ENCODE assay signal across 1 cellular context in the genomic region with DNA sequence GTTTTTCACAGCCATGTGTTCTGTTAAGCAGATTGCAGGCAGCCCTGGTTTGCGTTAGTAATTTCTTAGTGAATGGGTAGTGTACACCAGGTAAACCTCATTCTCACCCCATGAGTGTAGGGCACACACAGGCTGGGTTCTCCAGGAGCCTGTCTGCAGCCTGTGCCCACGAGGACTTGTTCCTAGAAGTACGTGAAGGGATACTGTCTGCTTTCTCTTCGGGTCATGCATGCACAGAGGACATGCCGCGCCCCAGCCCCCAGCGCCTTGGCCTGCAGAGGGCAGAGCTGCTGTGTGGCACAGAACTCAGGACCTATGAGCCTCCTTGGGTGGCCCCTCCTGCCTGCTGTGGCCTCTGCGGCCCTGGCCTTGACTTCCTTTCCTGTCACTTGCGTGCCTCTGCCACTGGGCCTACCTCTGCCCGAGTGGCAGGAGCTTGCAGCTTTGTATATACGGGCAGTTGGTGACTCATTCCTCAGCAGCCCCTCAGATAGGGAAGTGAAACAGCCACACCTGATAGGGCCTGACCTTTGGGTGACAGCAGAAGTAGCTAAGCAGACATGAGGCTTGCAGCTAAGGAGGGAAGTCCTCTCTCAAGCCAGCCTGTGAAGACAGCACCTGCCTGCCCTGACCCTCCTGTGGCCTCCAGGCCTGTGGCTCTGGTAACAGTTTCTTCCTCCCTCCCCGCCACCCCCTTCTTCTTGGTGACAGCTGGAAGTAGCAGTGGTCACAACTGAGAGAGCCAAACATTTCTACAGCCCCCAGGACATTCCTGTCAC.
TF ChIP-seq lines count a peak whose summit lies in the region.

No MANE protein-coding gene starts in this region.

TF ChIP-seq in HepG2, 621 proteins besides CTCF, POLR2A, EP300 and RAD21 (continued from another document and continues in another):
- TF ChIP-seq, protein P1, sequence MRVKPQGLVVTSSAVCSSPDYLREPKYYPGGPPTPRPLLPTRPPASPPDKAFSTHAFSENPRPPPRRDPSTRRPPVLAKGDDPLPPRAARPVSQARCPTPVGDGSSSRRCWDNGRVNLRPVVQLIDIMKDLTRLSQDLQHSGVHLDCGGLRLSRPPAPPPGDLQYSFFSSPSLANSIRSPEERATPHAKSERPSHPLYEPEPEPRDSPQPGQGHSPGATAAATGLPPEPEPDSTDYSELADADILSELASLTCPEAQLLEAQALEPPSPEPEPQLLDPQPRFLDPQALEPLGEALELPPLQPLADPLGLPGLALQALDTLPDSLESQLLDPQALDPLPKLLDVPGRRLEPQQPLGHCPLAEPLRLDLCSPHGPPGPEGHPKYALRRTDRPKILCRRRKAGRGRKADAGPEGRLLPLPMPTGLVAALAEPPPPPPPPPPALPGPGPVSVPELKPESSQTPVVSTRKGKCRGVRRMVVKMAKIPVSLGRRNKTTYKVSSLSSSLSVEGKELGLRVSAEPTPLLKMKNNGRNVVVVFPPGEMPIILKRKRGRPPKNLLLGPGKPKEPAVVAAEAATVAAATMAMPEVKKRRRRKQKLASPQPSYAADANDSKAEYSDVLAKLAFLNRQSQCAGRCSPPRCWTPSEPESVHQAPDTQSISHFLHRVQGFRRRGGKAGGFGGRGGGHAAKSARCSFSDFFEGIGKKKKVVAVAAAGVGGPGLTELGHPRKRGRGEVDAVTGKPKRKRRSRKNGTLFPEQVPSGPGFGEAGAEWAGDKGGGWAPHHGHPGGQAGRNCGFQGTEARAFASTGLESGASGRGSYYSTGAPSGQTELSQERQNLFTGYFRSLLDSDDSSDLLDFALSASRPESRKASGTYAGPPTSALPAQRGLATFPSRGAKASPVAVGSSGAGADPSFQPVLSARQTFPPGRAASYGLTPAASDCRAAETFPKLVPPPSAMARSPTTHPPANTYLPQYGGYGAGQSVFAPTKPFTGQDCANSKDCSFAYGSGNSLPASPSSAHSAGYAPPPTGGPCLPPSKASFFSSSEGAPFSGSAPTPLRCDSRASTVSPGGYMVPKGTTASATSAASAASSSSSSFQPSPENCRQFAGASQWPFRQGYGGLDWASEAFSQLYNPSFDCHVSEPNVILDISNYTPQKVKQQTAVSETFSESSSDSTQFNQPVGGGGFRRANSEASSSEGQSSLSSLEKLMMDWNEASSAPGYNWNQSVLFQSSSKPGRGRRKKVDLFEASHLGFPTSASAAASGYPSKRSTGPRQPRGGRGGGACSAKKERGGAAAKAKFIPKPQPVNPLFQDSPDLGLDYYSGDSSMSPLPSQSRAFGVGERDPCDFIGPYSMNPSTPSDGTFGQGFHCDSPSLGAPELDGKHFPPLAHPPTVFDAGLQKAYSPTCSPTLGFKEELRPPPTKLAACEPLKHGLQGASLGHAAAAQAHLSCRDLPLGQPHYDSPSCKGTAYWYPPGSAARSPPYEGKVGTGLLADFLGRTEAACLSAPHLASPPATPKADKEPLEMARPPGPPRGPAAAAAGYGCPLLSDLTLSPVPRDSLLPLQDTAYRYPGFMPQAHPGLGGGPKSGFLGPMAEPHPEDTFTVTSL (CRISPR knock-in tag; IDR thresholded peaks at IDR 0.05; ENCODE audit: borderline replicate concordance), result peak; percentile 61; the same call in 1 of the 2 replicates
- no peak for TF ChIP-seq SMARCC2 (IDR thresholded peaks at IDR 0.05)
- TF ChIP-seq AGO2 (optimal IDR thresholded peaks at IDR 0.05; ENCODE audit: low read depth, low read length), result no peak
- TF ChIP-seq, protein P2, sequence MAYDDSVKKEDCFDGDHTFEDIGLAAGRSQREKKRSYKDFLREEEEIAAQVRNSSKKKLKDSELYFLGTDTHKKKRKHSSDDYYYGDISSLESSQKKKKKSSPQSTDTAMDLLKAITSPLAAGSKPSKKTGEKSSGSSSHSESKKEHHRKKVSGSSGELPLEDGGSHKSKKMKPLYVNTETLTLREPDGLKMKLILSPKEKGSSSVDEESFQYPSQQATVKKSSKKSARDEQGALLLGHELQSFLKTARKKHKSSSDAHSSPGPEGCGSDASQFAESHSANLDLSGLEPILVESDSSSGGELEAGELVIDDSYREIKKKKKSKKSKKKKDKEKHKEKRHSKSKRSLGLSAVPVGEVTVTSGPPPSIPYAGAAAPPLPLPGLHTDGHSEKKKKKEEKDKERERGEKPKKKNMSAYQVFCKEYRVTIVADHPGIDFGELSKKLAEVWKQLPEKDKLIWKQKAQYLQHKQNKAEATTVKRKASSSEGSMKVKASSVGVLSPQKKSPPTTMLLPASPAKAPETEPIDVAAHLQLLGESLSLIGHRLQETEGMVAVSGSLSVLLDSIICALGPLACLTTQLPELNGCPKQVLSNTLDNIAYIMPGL (CRISPR knock-in tag; IDR thresholded peaks at IDR 0.05; ENCODE audit: borderline replicate concordance in 1 of 2, low read depth in 1 of 2), result peak; percentile 78 to 88; a peak in 2 of 4 replicates
- no peak for TF ChIP-seq ZNF776 (CRISPR knock-in tag; IDR thresholded peaks at IDR 0.05)
- no peak for TF ChIP-seq ATRX (CRISPR knock-in tag; IDR thresholded peaks at IDR 0.05; ENCODE audit: borderline replicate concordance)
- no peak; the same call in none of the 2 replicates for TF ChIP-seq MXD4 (CRISPR knock-in tag; IDR thresholded peaks at IDR 0.05)
- peak; percentile 96 for TF ChIP-seq RXRA (CRISPR knock-in tag; IDR thresholded peaks at IDR 0.05)
- no peak for TF ChIP-seq SSRP1 (CRISPR knock-in tag; IDR thresholded peaks at IDR 0.05)
- TF ChIP-seq, protein P3, sequence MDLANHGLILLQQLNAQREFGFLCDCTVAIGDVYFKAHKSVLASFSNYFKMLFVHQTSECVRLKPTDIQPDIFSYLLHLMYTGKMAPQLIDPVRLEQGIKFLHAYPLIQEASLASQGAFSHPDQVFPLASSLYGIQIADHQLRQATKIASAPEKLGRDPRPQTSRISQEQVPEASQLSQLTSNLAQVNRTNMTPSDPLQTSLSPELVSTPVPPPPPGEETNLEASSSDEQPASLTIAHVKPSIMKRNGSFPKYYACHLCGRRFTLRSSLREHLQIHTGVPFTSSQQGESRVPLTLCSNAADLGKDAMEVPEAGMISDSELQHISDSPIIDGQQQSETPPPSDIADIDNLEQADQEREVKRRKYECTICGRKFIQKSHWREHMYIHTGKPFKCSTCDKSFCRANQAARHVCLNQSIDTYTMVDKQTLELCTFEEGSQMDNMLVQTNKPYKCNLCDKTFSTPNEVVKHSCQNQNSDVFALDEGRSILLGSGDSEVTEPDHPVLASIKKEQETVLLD (CRISPR knock-in tag; IDR thresholded peaks at IDR 0.05; ENCODE audit: low read depth), result no peak
- no peak for TF ChIP-seq ZNF569 (CRISPR knock-in tag; IDR thresholded peaks at IDR 0.05; ENCODE audit: borderline replicate concordance)
- TF ChIP-seq NCOA2 (CRISPR knock-in tag; IDR thresholded peaks at IDR 0.05), result peak; percentile 82
- TF ChIP-seq ZNF558 (CRISPR knock-in tag; IDR thresholded peaks at IDR 0.05; ENCODE audit: borderline replicate concordance), result no peak; the same call in 1 of the 2 replicates
- TF ChIP-seq GATAD2A (CRISPR knock-in tag; IDR thresholded peaks at IDR 0.05), result peak; percentile 98
- peak; percentile 89 for TF ChIP-seq ZNF331 (CRISPR knock-in tag; IDR thresholded peaks at IDR 0.05)
- no peak for TF ChIP-seq SUZ12 (IDR thresholded peaks at IDR 0.05; ENCODE audit: low read depth, low read length)
- TF ChIP-seq ZNF251 (CRISPR knock-in tag; IDR thresholded peaks at IDR 0.05), result no peak
- TF ChIP-seq HNRNPL (IDR thresholded peaks at IDR 0.05; ENCODE audit: low read depth, low read length), result peak; percentile 98
- no peak for TF ChIP-seq PAWR (CRISPR knock-in tag; IDR thresholded peaks at IDR 0.05; ENCODE audit: borderline replicate concordance)
- TF ChIP-seq REPIN1 (CRISPR knock-in tag; IDR thresholded peaks at IDR 0.05; ENCODE audit: borderline replicate concordance, low read depth), result peak; percentile 92
- TF ChIP-seq, protein P4, sequence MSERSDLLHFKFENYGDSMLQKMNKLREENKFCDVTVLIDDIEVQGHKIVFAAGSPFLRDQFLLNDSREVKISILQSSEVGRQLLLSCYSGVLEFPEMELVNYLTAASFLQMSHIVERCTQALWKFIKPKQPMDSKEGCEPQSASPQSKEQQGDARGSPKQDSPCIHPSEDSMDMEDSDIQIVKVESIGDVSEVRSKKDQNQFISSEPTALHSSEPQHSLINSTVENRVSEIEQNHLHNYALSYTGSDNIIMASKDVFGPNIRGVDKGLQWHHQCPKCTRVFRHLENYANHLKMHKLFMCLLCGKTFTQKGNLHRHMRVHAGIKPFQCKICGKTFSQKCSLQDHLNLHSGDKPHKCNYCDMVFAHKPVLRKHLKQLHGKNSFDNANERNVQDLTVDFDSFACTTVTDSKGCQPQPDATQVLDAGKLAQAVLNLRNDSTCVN (CRISPR knock-in tag; IDR thresholded peaks at IDR 0.05; ENCODE audit: borderline replicate concordance), result no peak
- TF ChIP-seq, protein P5, sequence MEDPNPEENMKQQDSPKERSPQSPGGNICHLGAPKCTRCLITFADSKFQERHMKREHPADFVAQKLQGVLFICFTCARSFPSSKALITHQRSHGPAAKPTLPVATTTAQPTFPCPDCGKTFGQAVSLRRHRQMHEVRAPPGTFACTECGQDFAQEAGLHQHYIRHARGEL (CRISPR knock-in tag; IDR thresholded peaks at IDR 0.05), result no peak
- TF ChIP-seq TEAD2 (CRISPR knock-in tag; IDR thresholded peaks at IDR 0.05), result no peak
- TF ChIP-seq, protein P6, sequence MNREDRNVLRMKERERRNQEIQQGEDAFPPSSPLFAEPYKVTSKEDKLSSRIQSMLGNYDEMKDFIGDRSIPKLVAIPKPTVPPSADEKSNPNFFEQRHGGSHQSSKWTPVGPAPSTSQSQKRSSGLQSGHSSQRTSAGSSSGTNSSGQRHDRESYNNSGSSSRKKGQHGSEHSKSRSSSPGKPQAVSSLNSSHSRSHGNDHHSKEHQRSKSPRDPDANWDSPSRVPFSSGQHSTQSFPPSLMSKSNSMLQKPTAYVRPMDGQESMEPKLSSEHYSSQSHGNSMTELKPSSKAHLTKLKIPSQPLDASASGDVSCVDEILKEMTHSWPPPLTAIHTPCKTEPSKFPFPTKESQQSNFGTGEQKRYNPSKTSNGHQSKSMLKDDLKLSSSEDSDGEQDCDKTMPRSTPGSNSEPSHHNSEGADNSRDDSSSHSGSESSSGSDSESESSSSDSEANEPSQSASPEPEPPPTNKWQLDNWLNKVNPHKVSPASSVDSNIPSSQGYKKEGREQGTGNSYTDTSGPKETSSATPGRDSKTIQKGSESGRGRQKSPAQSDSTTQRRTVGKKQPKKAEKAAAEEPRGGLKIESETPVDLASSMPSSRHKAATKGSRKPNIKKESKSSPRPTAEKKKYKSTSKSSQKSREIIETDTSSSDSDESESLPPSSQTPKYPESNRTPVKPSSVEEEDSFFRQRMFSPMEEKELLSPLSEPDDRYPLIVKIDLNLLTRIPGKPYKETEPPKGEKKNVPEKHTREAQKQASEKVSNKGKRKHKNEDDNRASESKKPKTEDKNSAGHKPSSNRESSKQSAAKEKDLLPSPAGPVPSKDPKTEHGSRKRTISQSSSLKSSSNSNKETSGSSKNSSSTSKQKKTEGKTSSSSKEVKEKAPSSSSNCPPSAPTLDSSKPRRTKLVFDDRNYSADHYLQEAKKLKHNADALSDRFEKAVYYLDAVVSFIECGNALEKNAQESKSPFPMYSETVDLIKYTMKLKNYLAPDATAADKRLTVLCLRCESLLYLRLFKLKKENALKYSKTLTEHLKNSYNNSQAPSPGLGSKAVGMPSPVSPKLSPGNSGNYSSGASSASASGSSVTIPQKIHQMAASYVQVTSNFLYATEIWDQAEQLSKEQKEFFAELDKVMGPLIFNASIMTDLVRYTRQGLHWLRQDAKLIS (CRISPR knock-in tag; IDR thresholded peaks at IDR 0.05), result no peak
- TF ChIP-seq, protein P7, sequence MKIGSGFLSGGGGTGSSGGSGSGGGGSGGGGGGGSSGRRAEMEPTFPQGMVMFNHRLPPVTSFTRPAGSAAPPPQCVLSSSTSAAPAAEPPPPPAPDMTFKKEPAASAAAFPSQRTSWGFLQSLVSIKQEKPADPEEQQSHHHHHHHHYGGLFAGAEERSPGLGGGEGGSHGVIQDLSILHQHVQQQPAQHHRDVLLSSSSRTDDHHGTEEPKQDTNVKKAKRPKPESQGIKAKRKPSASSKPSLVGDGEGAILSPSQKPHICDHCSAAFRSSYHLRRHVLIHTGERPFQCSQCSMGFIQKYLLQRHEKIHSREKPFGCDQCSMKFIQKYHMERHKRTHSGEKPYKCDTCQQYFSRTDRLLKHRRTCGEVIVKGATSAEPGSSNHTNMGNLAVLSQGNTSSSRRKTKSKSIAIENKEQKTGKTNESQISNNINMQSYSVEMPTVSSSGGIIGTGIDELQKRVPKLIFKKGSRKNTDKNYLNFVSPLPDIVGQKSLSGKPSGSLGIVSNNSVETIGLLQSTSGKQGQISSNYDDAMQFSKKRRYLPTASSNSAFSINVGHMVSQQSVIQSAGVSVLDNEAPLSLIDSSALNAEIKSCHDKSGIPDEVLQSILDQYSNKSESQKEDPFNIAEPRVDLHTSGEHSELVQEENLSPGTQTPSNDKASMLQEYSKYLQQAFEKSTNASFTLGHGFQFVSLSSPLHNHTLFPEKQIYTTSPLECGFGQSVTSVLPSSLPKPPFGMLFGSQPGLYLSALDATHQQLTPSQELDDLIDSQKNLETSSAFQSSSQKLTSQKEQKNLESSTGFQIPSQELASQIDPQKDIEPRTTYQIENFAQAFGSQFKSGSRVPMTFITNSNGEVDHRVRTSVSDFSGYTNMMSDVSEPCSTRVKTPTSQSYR (CRISPR knock-in tag; IDR thresholded peaks at IDR 0.05; ENCODE audit: borderline replicate concordance), result peak; percentile 11; the same call in 1 of the 2 replicates
- TF ChIP-seq TOPORS (CRISPR knock-in tag; IDR thresholded peaks at IDR 0.05), result 0 out of 2 replicates have a peak, but pooled peaks have one; percentile 65
- peak; percentile 90 for TF ChIP-seq ZMAT3 (CRISPR knock-in tag; conservative IDR thresholded peaks at IDR 0.05)
- TF ChIP-seq ZNF256 (CRISPR knock-in tag; conservative IDR thresholded peaks at IDR 0.05), result no peak
- no peak for TF ChIP-seq ZBTB1 (CRISPR knock-in tag; IDR thresholded peaks at IDR 0.05; ENCODE audit: borderline replicate concordance)
- TF ChIP-seq, protein P8, sequence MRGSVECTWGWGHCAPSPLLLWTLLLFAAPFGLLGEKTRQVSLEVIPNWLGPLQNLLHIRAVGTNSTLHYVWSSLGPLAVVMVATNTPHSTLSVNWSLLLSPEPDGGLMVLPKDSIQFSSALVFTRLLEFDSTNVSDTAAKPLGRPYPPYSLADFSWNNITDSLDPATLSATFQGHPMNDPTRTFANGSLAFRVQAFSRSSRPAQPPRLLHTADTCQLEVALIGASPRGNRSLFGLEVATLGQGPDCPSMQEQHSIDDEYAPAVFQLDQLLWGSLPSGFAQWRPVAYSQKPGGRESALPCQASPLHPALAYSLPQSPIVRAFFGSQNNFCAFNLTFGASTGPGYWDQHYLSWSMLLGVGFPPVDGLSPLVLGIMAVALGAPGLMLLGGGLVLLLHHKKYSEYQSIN (CRISPR knock-in tag; IDR thresholded peaks at IDR 0.05; ENCODE audit: borderline replicate concordance), result no peak
- no peak for TF ChIP-seq TP53 (CRISPR knock-in tag; conservative IDR thresholded peaks at IDR 0.05)
- TF ChIP-seq ZNF709 (CRISPR knock-in tag; IDR thresholded peaks at IDR 0.05), result no peak; the same call in 1 of the 2 replicates
- peak; percentile 81 for TF ChIP-seq FOXA3 (CRISPR knock-in tag; IDR thresholded peaks at IDR 0.05)
- TF ChIP-seq KDM4B (CRISPR knock-in tag; IDR thresholded peaks at IDR 0.05), result 0 out of 2 replicates have a peak, but pooled peaks have one; percentile 61
- TF ChIP-seq, protein P9, sequence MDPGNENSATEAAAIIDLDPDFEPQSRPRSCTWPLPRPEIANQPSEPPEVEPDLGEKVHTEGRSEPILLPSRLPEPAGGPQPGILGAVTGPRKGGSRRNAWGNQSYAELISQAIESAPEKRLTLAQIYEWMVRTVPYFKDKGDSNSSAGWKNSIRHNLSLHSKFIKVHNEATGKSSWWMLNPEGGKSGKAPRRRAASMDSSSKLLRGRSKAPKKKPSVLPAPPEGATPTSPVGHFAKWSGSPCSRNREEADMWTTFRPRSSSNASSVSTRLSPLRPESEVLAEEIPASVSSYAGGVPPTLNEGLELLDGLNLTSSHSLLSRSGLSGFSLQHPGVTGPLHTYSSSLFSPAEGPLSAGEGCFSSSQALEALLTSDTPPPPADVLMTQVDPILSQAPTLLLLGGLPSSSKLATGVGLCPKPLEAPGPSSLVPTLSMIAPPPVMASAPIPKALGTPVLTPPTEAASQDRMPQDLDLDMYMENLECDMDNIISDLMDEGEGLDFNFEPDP (CRISPR knock-in tag; conservative IDR thresholded peaks at IDR 0.05), result no peak
